In genomic region chr3:52313188-52313773, GRCh38 we compare ENCODE assay signal across 9 cellular contexts. TPM values are rescaled to one million over a fixed set of nuclear protein-coding genes. Genes with fewer than 3 reads are reported as not detected.
DNase-seq lines count a peak whose midpoint lies in the region; ATAC-seq, FAIRE-seq and TF ChIP-seq lines count a peak whose summit lies in the region.
"Had no signal": no experiment of that assay in that cellular context is flagged by ENCODE, and none has a peak within 500 bp of the region (broad histone marks: within the 10 kb centered on the region; RNA-seq: fewer than 3 reads in every experiment).

No MANE protein-coding gene starts in this region.

- no peak overlapping the region for H2BK15ac ChIP-seq in mesendoderm (replicated peaks; ENCODE audit: low read depth)

- H3K79me1 ChIP-seq in mesendoderm (ENCODE audit: low read length): no peaks in the 10 kb centered on the region

- H3K9ac ChIP-seq in mesendoderm (ENCODE audit: low read length) (no peak overlapping the region), colonic mucosa (ENCODE audit: low read depth in 2 of 2, low read length in 2 of 2) (no peak overlapping the region)

- intact Hi-C loops in colonic mucosa (cut with DNase I): no loop called here

- TF ChIP-seq CTCF in colonic mucosa (IDR thresholded peaks at IDR 0.05): no peak

- H3K9me3 Mint-ChIP-seq in IgD-negative memory B cell: no peaks in the 10 kb centered on the region

- peak; percentile 8 for ATAC-seq in GM18505 (IDR thresholded peaks at IDR 0.05; ENCODE audit: unreplicated experiment)
- ATAC-seq in GM21447 (IDR thresholded peaks at IDR 0.05; ENCODE audit: unreplicated experiment): peak; percentile 9
- no peak for ATAC-seq in GM19397 (IDR thresholded peaks at IDR 0.05; ENCODE audit: unreplicated experiment)

- FAIRE-seq in RCC 7860 (lab: Jason Lieb, UNC): no peak

- peak overlapping the region; percentile 87 to 98 (median 94) for H3K27ac Mint-ChIP-seq in IgD-negative memory B cell

- peak overlapping the region; percentile 24 for H3K23ac ChIP-seq in mesendoderm (ENCODE audit: low read length)

- H3K36me3 ChIP-seq in mesendoderm (ENCODE audit: control insufficient read depth, insufficient read depth, low read length) (no peaks in the 10 kb centered on the region), colonic mucosa (no peaks in the 10 kb centered on the region)
- H3K36me3 ChIP-seq: SJCRH30 had no signal

- no peak overlapping the region for H4K8ac ChIP-seq in mesendoderm (ENCODE audit: low read depth, low read length)

- H3K4me2 ChIP-seq in mesendoderm (ENCODE audit: low read length): no peak overlapping the region

- DNase-seq in mesendoderm: no peak
- DNase-seq in colonic mucosa: no peak
- DNase-seq in stimulated activated CD4-positive, alpha-beta T cell treated with anti-CD3 and anti-CD28 coated beads, Interleukin-4, amount 100 ng/mL, for 24 hours: no peak
- no peak for DNase-seq in RCC 7860 (ENCODE audit: low spot score)
- DNase-seq: SJCRH30 had no signal

- peak overlapping the region in 3 of 4 donors; percentile 51 to 88 (median 72) for H3K4me3 Mint-ChIP-seq in IgD-negative memory B cell

- peaks cover 25 to 41% (median 35%) of the 10 kb centered on the region in 3 donors for H3K4me1 Mint-ChIP-seq in IgD-negative memory B cell

- no peak overlapping the region for H4K5ac ChIP-seq in mesendoderm (ENCODE audit: low read length)

- no peak overlapping the region for H3K4ac ChIP-seq in mesendoderm (ENCODE audit: low read depth, low read length)

- H2AK5ac ChIP-seq in mesendoderm (ENCODE audit: low read length): no peak overlapping the region

- H3K4me3 ChIP-seq in mesendoderm (ENCODE audit: low read length): no peak overlapping the region
- no peak overlapping the region for H3K4me3 ChIP-seq in colonic mucosa
- H3K4me3 ChIP-seq: SJCRH30 had no signal

- no peaks in the 10 kb centered on the region for H3K79me2 ChIP-seq in mesendoderm (ENCODE audit: control insufficient read depth, insufficient read depth, low read length)

- H3K4me1 ChIP-seq in mesendoderm (ENCODE audit: control insufficient read depth, low read depth, low read length) (peaks cover 1% of the 10 kb centered on the region), colonic mucosa (peaks cover 6% of the 10 kb centered on the region)

- H2BK120ac ChIP-seq in mesendoderm (ENCODE audit: low read depth, low read length): no peak overlapping the region

- no peaks in the 10 kb centered on the region for H3K27me3 ChIP-seq in mesendoderm (ENCODE audit: insufficient read depth, low read length, poor library complexity)
- H3K27me3 ChIP-seq in colonic mucosa: no peaks in the 10 kb centered on the region
- H3K27me3 ChIP-seq: SJCRH30 had no signal

- no peak overlapping the region for H3K27ac ChIP-seq in mesendoderm (ENCODE audit: low read depth, low read length)
- no peak overlapping the region for H3K27ac ChIP-seq in colonic mucosa

- no CpG with 5 or more reads among the region's 2 CpGs for WGBS in mesendoderm (ENCODE audit: extremely low coverage, insufficient coverage, low lambda C conversion rate)

- no peaks in the 10 kb centered on the region for H3K27me3 Mint-ChIP-seq in IgD-negative memory B cell

- peaks cover 4% of the 10 kb centered on the region for H3K36me3 Mint-ChIP-seq in IgD-negative memory B cell

- H3K9me3 ChIP-seq in colonic mucosa: no peaks in the 10 kb centered on the region
- H3K9me3 ChIP-seq: SJCRH30 had no signal

- H2BK5ac ChIP-seq in mesendoderm (ENCODE audit: low read length): no peak overlapping the region

- no peak overlapping the region for H3K56ac ChIP-seq in mesendoderm (ENCODE audit: low read length)

- H3K18ac ChIP-seq in mesendoderm (ENCODE audit: low read length): no peak overlapping the region

- TF ChIP-seq POLR2A in GM18505 (IDR thresholded peaks at IDR 0.05; ENCODE audit: borderline replicate concordance, extremely low read depth, insufficient read depth, insufficient read length): no peak

RNA-seq across cellular contexts. Expression of gene DNAH1, which starts 2.8 kb away (rescaled TPM):
- polyA plus RNA-seq in IgD-negative memory B cell: 1.1 TPM
- 0.04 TPM for polyA plus RNA-seq in mesendoderm (2013, experiment 1 of 2)
- 0.15 TPM for polyA plus RNA-seq in mesendoderm (2013, experiment 2 of 2)
- 1 to 10 TPM; 7.0 to 9.1 TPM for total RNA-seq in colonic mucosa

RNA-seq across cellular contexts. Expression of gene GLYCTK, which starts 25.7 kb away (rescaled TPM):
- 7.4 TPM for polyA plus RNA-seq in IgD-negative memory B cell
- polyA plus RNA-seq in mesendoderm (2013, experiment 1 of 2): 3.5 TPM
- 3.3 TPM for polyA plus RNA-seq in mesendoderm (2013, experiment 2 of 2)
- total RNA-seq in colonic mucosa: 10 to 100 TPM; 45.2 to 63.2 TPM

RNA-seq across cellular contexts. Expression of gene WDR82, which starts 34.8 kb away (rescaled TPM):
- 55.0 TPM for polyA plus RNA-seq in IgD-negative memory B cell
- polyA plus RNA-seq in mesendoderm (2013, experiment 1 of 2): 39.2 TPM
- polyA plus RNA-seq in mesendoderm (2013, experiment 2 of 2): 38.6 TPM
- 10 to 100 TPM; 65.7 to 67.0 TPM for total RNA-seq in colonic mucosa
